In genomic region chr19:18059902-18060301, GRCh38 we compare ENCODE assay signal across 2 cellular contexts.
A peak's percentile ranks its signal among the peaks of the same experiment; 100 is the strongest.
TF ChIP-seq lines count a peak whose summit lies in the region.

No MANE protein-coding gene starts in this region.

TF ChIP-seq in A549, 52 proteins besides CTCF, POLR2A, EP300 and RAD21:
- TF ChIP-seq RARB (CRISPR knock-in tag; IDR thresholded peaks at IDR 0.05) (no peak), ZFP36 (IDR thresholded peaks at IDR 0.05; ENCODE audit: borderline replicate concordance, partially characterized antibody) (peak; percentile 63), BCL3 (IDR thresholded peaks at IDR 0.05) (no peak)

TF ChIP-seq in GM23338, 12 proteins besides CTCF, POLR2A, EP300 and RAD21:
- TF ChIP-seq ZNF114 (CRISPR knock-in tag; IDR thresholded peaks at IDR 0.05), result no peak
- TF ChIP-seq EZH2phosphoT487 (IDR thresholded peaks at IDR 0.05; ENCODE audit: unreplicated experiment), result no peak
- no peak for TF ChIP-seq JUNB (IDR thresholded peaks at IDR 0.05; ENCODE audit: unreplicated experiment)
- TF ChIP-seq CREB1 (CRISPR knock-in tag; IDR thresholded peaks at IDR 0.05; ENCODE audit: low read depth), result no peak
- TF ChIP-seq EZH2 (IDR thresholded peaks at IDR 0.05; ENCODE audit: low read depth, unreplicated experiment), result no peak
- TF ChIP-seq POLR2AphosphoS5 (IDR thresholded peaks at IDR 0.05; ENCODE audit: low read depth), result no peak
- TF ChIP-seq ZNF331 (CRISPR knock-in tag; IDR thresholded peaks at IDR 0.05; ENCODE audit: low read depth), result no peak
- TF ChIP-seq ZNF462 (CRISPR knock-in tag; IDR thresholded peaks at IDR 0.05), result no peak
- TF ChIP-seq, protein P1, sequence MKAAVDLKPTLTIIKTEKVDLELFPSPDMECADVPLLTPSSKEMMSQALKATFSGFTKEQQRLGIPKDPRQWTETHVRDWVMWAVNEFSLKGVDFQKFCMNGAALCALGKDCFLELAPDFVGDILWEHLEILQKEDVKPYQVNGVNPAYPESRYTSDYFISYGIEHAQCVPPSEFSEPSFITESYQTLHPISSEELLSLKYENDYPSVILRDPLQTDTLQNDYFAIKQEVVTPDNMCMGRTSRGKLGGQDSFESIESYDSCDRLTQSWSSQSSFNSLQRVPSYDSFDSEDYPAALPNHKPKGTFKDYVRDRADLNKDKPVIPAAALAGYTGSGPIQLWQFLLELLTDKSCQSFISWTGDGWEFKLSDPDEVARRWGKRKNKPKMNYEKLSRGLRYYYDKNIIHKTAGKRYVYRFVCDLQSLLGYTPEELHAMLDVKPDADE (IDR thresholded peaks at IDR 0.05), result no peak
- TF ChIP-seq NANOG (IDR thresholded peaks at IDR 0.05; ENCODE audit: borderline replicate concordance), result no peak
- no peak for TF ChIP-seq STAT1 (IDR thresholded peaks at IDR 0.05; ENCODE audit: unreplicated experiment)
- TF ChIP-seq REST (IDR thresholded peaks at IDR 0.05; ENCODE audit: unreplicated experiment), result no peak
